Comparison of ENCODE assay signal across 22 cellular contexts in genomic region chr10:58785354-58785753, GRCh38.
DNase-seq lines count a peak whose midpoint lies in the region; ATAC-seq, FAIRE-seq and TF ChIP-seq lines count a peak whose summit lies in the region.
"Had no signal": no experiment of that assay in that cellular context is flagged by ENCODE, and none has a peak within 500 bp of the region (broad histone marks: within the 10 kb centered on the region; RNA-seq: fewer than 3 reads in every experiment).

No MANE protein-coding gene starts in this region.

- TF ChIP-seq RAD21 in A549 (conservative IDR thresholded peaks at IDR 0.05 in 1 of 2, IDR thresholded peaks at IDR 0.05 in 1 of 2) = no peak
- no peak for TF ChIP-seq RAD21 in K562 (CRISPR knock-in tag; conservative IDR thresholded peaks at IDR 0.05 in 1 of 2, IDR thresholded peaks at IDR 0.05 in 1 of 2)

- BruUV-seq in K562 (replicated peaks; lab: Mats Ljungman, UMichigan) = no TSS peak

- H3K36me3 ChIP-seq in K562 (ENCODE audit: control insufficient read depth, insufficient read depth, low read length) (no peaks in the 10 kb centered on the region), mesenchymal stem cell (ENCODE audit: control insufficient read depth in 1 of 2, insufficient read depth in 2 of 2, low read depth in 1 of 2, low read length in 2 of 2) (peaks cover 4 to 54% of the 10 kb centered on the region in 2 experiments)
- H3K36me3 ChIP-seq: BE2C, BLaER1 had no signal

- TF ChIP-seq CTCF in A549 (IDR thresholded peaks at IDR 0.05) = no peak
- TF ChIP-seq CTCF in K562 (IDR thresholded peaks at IDR 0.05 in 2 of 3, conservative IDR thresholded peaks at IDR 0.05 in 1 of 3; ENCODE audit: insufficient read depth in 2 of 3, low read depth in 1 of 3, low read length in 3 of 3) = no peak

- no peak overlapping the region for H2BK5ac ChIP-seq in mesenchymal stem cell (ENCODE audit: low read depth, low read length, poor library complexity, severe bottlenecking)

- 90% methylated on average over 3 of the region's 3 CpGs for WGBS in A549 (ENCODE audit: missing lambda C conversion rate)
- WGBS in K562 (ENCODE audit: insufficient coverage, low coverage, missing lambda C conversion rate) = 0% methylated on average over 3 of the region's 3 CpGs
- 95% methylated on average over 2 of the region's 3 CpGs for WGBS in mesenchymal stem cell

- H4K20me1 ChIP-seq in K562 (replicated peaks; ENCODE audit: control insufficient read depth, insufficient read depth, low read length) = no peaks in the 10 kb centered on the region
- H4K20me1 ChIP-seq: BLaER1 had no signal

- no peak overlapping the region for H2BK15ac ChIP-seq in mesenchymal stem cell (ENCODE audit: low read depth, poor library complexity, severe bottlenecking)

- no peak for TF ChIP-seq EP300 in A549 (IDR thresholded peaks at IDR 0.05)
- TF ChIP-seq EP300 in K562 (IDR thresholded peaks at IDR 0.05; ENCODE audit: low read length) = no peak

- POLR2A ChIA-PET in A549 (lab: Yijun Ruan, JAX) = no interaction called here
- POLR2A ChIA-PET in K562 (lab: Yijun Ruan, JAX) = no interaction called here

- H2BK120ac ChIP-seq in mesenchymal stem cell (ENCODE audit: low read depth, low read length) = no peak overlapping the region

- H3K27ac ChIP-seq in A549 (no peak overlapping the region), K562 (ENCODE audit: extremely low read depth, low read depth, low read length) (no peak overlapping the region), mesenchymal stem cell (ENCODE audit: low read length, poor library complexity, severe bottlenecking) (no peak overlapping the region)
- H3K27ac ChIP-seq: 22Rv1, BLaER1 had no signal

- H3K4me2 ChIP-seq in A549 (no peak overlapping the region), K562 (ENCODE audit: insufficient read depth, low read length) (no peak overlapping the region), mesenchymal stem cell (ENCODE audit: low read length, poor library complexity, severe bottlenecking) (no peak overlapping the region)
- H3K4me2 ChIP-seq: BLaER1 had no signal

- H2BK12ac ChIP-seq in mesenchymal stem cell (ENCODE audit: low read length in 2 of 2) = no peak overlapping the region

- H3K4me3 ChIP-seq in A549 (no peak overlapping the region), K562 (no peak overlapping the region), mesenchymal stem cell (ENCODE audit: insufficient read depth in 1 of 2, low read depth in 1 of 2, low read length in 2 of 2) (no peak overlapping the region)
- H3K4me3 ChIP-seq: BLaER1 had no signal

- H3K14ac ChIP-seq in mesenchymal stem cell (ENCODE audit: low read length in 2 of 2) = no peak overlapping the region

- H2AFZ ChIP-seq in K562 (ENCODE audit: low read depth, low read length) (no peak overlapping the region), mesenchymal stem cell (ENCODE audit: low read depth, low read length) (no peak overlapping the region)

- CTCF ChIA-PET in A549 (lab: Yijun Ruan, JAX) = no interaction called here
- CTCF ChIA-PET in K562 (lab: Yijun Ruan, JAX; ENCODE audit: low intra/inter-chr PET ratio) = no interaction called here

- H2AK5ac ChIP-seq in mesenchymal stem cell (ENCODE audit: low read length, severe bottlenecking) = no peak overlapping the region

- no peak for DNase-seq in A549 (ENCODE audit: low read depth in 1 of 2, low spot score in 1 of 2)
- DNase-seq in K562 (ENCODE audit: extremely low read depth in 1 of 4, low spot score in 3 of 4) = no peak
- DNase-seq in mesenchymal stem cell = no peak
- no peak for DNase-seq in KBM-7
- DNase-seq: ACHN; BE2C; C1 segment of cervical spinal cord; CD4-positive, alpha-beta memory T cell; CD4-positive, CD25-positive, alpha-beta regulatory T cell; CD8-positive, alpha-beta memory T cell; COR-L47; DMS 273 treated with DMSO at 0.1 percent for 48 hours; DMS153; DMS53; DMS79; DND-41; EL; GDM1 had no signal

- no peak overlapping the region for H4K8ac ChIP-seq in mesenchymal stem cell (ENCODE audit: low read length)

- no peaks in the 10 kb centered on the region for H3K9me1 ChIP-seq in K562 (ENCODE audit: control insufficient read depth, insufficient read depth, low read length)

- H3K27me3 ChIP-seq in K562 (ENCODE audit: control insufficient read depth in 2 of 2, insufficient read depth in 2 of 2, low read length in 2 of 2) (no peaks in the 10 kb centered on the region), mesenchymal stem cell (ENCODE audit: control insufficient read depth in 1 of 2, insufficient read depth in 1 of 2, low read length in 2 of 2) (no peaks in the 10 kb centered on the region)
- H3K27me3 ChIP-seq: BE2C, BLaER1 had no signal

- H3K79me2 ChIP-seq in K562 (ENCODE audit: control insufficient read depth, insufficient read depth, low read length) = no peaks in the 10 kb centered on the region

- TF ChIP-seq POLR2A in A549 (IDR thresholded peaks at IDR 0.05; ENCODE audit: low read length) (no peak), K562 (conservative IDR thresholded peaks at IDR 0.05) (no peak)

- no peak overlapping the region for H4K91ac ChIP-seq in mesenchymal stem cell (ENCODE audit: low read length)

- H3K9me3 ChIP-seq in A549 = no peaks in the 10 kb centered on the region
- no peaks in the 10 kb centered on the region for H3K9me3 ChIP-seq in K562 (replicated peaks; ENCODE audit: control insufficient read depth, insufficient read depth, low read depth, low read length)
- H3K9me3 ChIP-seq in mesenchymal stem cell (ENCODE audit: control insufficient read depth, low read length) = no peaks in the 10 kb centered on the region
- H3K9me3 ChIP-seq: BE2C, BLaER1 had no signal

- ATAC-seq in A549 (no peak), K562 (no peak), HG03378 (IDR thresholded peaks at IDR 0.05; ENCODE audit: unreplicated experiment) (no peak)

- FAIRE-seq in A549 (lab: Jason Lieb, UNC) (peak; percentile 56), K562 (lab: Jason Lieb, UNC) (no peak)
- FAIRE-seq: GM12891 had no signal

- in situ Hi-C loops in K562 (cut with MboI) = loop anchor here (10.0 to 25.0 kb wide), 2 partner anchors 829 to 1027 kb away; no protein-coding TSS in a partner anchor
- in situ Hi-C loops in KBM-7 (cut with MboI; ENCODE audit: low pct_unique_long_range_greater_than_20kb, low sequenced_read_pairs) = no loop called here

- H3K18ac ChIP-seq in mesenchymal stem cell (ENCODE audit: low read depth in 1 of 2, low read length in 2 of 2) = no peak overlapping the region

- H3K4me1 ChIP-seq in A549 (peaks cover 45% of the 10 kb centered on the region), K562 (replicated peaks in 1 of 2; ENCODE audit: control insufficient read depth in 2 of 2, insufficient read depth in 2 of 2, low read length in 2 of 2) (no peaks in the 10 kb centered on the region), mesenchymal stem cell (ENCODE audit: control insufficient read depth, insufficient read depth, low read depth, low read length) (peaks cover 4% of the 10 kb centered on the region)
- H3K4me1 ChIP-seq: BLaER1 had no signal

- peaks cover 7% of the 10 kb centered on the region for H3K79me1 ChIP-seq in mesenchymal stem cell (replicated peaks; ENCODE audit: low read length, poor library complexity, severe bottlenecking)

- no peak overlapping the region for H3K23ac ChIP-seq in mesenchymal stem cell (ENCODE audit: low read length in 2 of 2)

- intact Hi-C loops in K562 (cut with micrococcal nuclease) = no loop called here

- H3K4ac ChIP-seq in mesenchymal stem cell (ENCODE audit: low read depth in 1 of 2, low read length in 2 of 2) = no peak overlapping the region

- H3K9ac ChIP-seq in K562 (ENCODE audit: insufficient read depth in 1 of 2, low read depth in 2 of 2, low read length in 2 of 2) (no peak overlapping the region), mesenchymal stem cell (ENCODE audit: low read length) (peak overlapping the region; percentile 40)
- H3K9ac ChIP-seq: BLaER1 had no signal

TF ChIP-seq in A549, 52 proteins besides CTCF, POLR2A, EP300 and RAD21 (continues in another document):
- TF ChIP-seq POLR2AphosphoS2 (conservative IDR thresholded peaks at IDR 0.05; ENCODE audit: low read length) (no peak), HOXB13 (CRISPR knock-in tag; IDR thresholded peaks at IDR 0.05; ENCODE audit: low read depth) (no peak), TP53 (CRISPR knock-in tag; IDR thresholded peaks at IDR 0.05) (no peak), GATA3 (IDR thresholded peaks at IDR 0.05; ENCODE audit: borderline replicate concordance) (no peak), SREBF2 (IDR thresholded peaks at IDR 0.05) (no peak), MAFK (IDR thresholded peaks at IDR 0.05; ENCODE audit: partially characterized antibody) (no peak), KDM1A (IDR thresholded peaks at IDR 0.05; ENCODE audit: low read depth) (no peak), ZC3H11A (IDR thresholded peaks at IDR 0.05) (no peak), MAZ (IDR thresholded peaks at IDR 0.05; ENCODE audit: borderline replicate concordance, low read depth, low read length) (no peak), USF2 (IDR thresholded peaks at IDR 0.05) (no peak), HDAC2 (IDR thresholded peaks at IDR 0.05) (no peak)

TF ChIP-seq in K562, 482 proteins besides CTCF, POLR2A, EP300 and RAD21 (continues in another document):
- no peak for TF ChIP-seq KLF10 (CRISPR knock-in tag; IDR thresholded peaks at IDR 0.05)
- TF ChIP-seq, protein P1, sequence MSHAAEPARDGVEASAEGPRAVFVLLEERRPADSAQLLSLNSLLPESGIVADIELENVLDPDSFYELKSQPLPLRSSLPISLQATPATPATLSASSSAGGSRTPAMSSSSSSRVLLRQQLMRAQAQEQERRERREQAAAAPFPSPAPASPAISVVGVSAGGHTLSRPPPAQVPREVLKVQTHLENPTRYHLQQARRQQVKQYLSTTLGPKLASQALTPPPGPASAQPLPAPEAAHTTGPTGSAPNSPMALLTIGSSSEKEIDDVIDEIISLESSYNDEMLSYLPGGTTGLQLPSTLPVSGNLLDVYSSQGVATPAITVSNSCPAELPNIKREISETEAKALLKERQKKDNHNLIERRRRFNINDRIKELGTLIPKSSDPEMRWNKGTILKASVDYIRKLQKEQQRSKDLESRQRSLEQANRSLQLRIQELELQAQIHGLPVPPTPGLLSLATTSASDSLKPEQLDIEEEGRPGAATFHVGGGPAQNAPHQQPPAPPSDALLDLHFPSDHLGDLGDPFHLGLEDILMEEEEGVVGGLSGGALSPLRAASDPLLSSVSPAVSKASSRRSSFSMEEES (CRISPR knock-in tag; IDR thresholded peaks at IDR 0.05) = peak; percentile 92
